In the genomic region with DNA sequence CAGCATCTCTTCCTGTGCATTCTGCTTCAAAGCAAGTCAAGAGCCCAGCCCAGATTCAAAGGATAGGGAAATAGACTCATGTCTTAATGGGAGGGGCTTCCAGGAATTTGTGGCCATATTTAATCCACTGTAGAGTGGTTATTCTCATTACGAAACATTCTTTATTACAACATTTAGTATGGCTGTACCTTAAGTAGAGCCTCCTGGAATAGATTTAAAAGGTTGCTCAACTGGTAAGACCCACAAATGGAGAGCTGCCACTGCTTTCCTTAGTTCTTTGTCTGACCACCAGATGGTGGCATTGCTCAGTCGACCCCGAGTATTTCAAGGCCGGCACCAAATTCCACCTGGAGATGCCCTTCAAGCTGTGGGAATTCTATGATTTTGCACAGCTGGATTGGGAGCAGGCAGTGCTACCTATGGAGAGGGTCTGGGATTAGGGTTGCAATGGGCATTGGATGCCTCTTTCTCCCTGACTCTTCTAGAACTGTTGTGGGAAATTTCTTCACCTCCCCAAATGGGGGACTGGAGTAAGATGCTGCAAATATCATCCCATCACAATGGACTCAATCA, we compare ENCODE assay signal across 8 cellular contexts.
DNase-seq lines count a peak whose midpoint lies in the region; ATAC-seq and TF ChIP-seq lines count a peak whose summit lies in the region.

No MANE protein-coding gene starts in this region.

- H3K4me1 Mint-ChIP-seq in activated naive CD8-positive, alpha-beta T cell treated with anti-CD3 and anti-CD28 coated beads, Interleukin-2, amount 10 ng/mL, durations not matched to agents 7 days and 5 days: peaks cover 46% of the 10 kb centered on the region

- no peak overlapping the region for H3K27ac Mint-ChIP-seq in activated naive CD8-positive, alpha-beta T cell treated with anti-CD3 and anti-CD28 coated beads, Interleukin-2, amount 10 ng/mL, durations not matched to agents 7 days and 5 days

- H3K4me3 ChIP-seq in KMS-11 (IDR thresholded peaks at IDR 0.05; ENCODE audit: insufficient read depth, low read depth, low read length) (no peak overlapping the region), cardiac muscle cell (no peak overlapping the region)

- no peaks in the 10 kb centered on the region for H3K79me2 ChIP-seq in KMS-11 (ENCODE audit: insufficient read depth, low read depth)

- H3K27me3 Mint-ChIP-seq in activated naive CD8-positive, alpha-beta T cell treated with anti-CD3 and anti-CD28 coated beads, Interleukin-2, amount 10 ng/mL, durations not matched to agents 7 days and 5 days: no peaks in the 10 kb centered on the region

- H3K36me3 ChIP-seq in KMS-11 (ENCODE audit: insufficient read depth) (no peaks in the 10 kb centered on the region), cardiac muscle cell (no peaks in the 10 kb centered on the region)

- H3K36me3 Mint-ChIP-seq in activated naive CD8-positive, alpha-beta T cell treated with anti-CD3 and anti-CD28 coated beads, Interleukin-2, amount 10 ng/mL, durations not matched to agents 7 days and 5 days: peaks cover 12% of the 10 kb centered on the region

- no peak overlapping the region for H3K9ac ChIP-seq in KMS-11

- ATAC-seq in GM18907 (IDR thresholded peaks at IDR 0.05; ENCODE audit: unreplicated experiment): peak; percentile 61
- ATAC-seq in activated naive CD8-positive, alpha-beta T cell treated with anti-CD3 and anti-CD28 coated beads, Interleukin-2, amount 10 ng/mL, durations not matched to agents 7 days and 5 days (ENCODE audit: low read depth): peak; percentile 28

- H3K27me3 ChIP-seq in KMS-11 (ENCODE audit: insufficient read depth, low read depth) (no peaks in the 10 kb centered on the region), cardiac muscle cell (no peaks in the 10 kb centered on the region)

- no peak overlapping the region for H3K4me3 Mint-ChIP-seq in activated naive CD8-positive, alpha-beta T cell treated with anti-CD3 and anti-CD28 coated beads, Interleukin-2, amount 10 ng/mL, durations not matched to agents 7 days and 5 days

- H3K27ac ChIP-seq in KMS-11 (no peak overlapping the region), cardiac muscle cell (peak overlapping the region; percentile 39)

- TF ChIP-seq CTCF in KMS-11 (conservative IDR thresholded peaks at IDR 0.05; ENCODE audit: low read depth, low read length) (peak; percentile 94), cardiac muscle cell (IDR thresholded peaks at IDR 0.05; ENCODE audit: low read depth, low read length) (peak; percentile 74)

- H3K9me3 Mint-ChIP-seq in activated naive CD8-positive, alpha-beta T cell treated with anti-CD3 and anti-CD28 coated beads, Interleukin-2, amount 10 ng/mL, durations not matched to agents 7 days and 5 days: peaks cover 11% of the 10 kb centered on the region

- peak in 11 of 14 donors; percentile 4 to 52 (median 23) for DNase-seq in C1 segment of cervical spinal cord (lab: John Stamatoyannopoulos, UW)
- DNase-seq in RPMI7951 (ENCODE audit: low read depth): peak; percentile 48
- DNase-seq in activated naive CD8-positive, alpha-beta T cell treated with anti-CD3 and anti-CD28 coated beads, Interleukin-2, amount 10 ng/mL, durations not matched to agents 7 days and 5 days: peak; percentile 42
- DNase-seq in cardiac muscle cell (ENCODE audit: low read depth in 1 of 2, low spot score in 1 of 2): peak; percentile 81 to 85
- DNase-seq in posterior cingulate gyrus: peak; percentile 18 to 91 (median 60)
- DNase-seq in posterior vena cava (ENCODE audit: low spot score): no peak

- no peaks in the 10 kb centered on the region for H3K9me3 ChIP-seq in cardiac muscle cell (ENCODE audit: low read depth)

- H3K4me1 ChIP-seq in KMS-11 (ENCODE audit: low read depth, poor library complexity, severe bottlenecking): peaks cover 41% of the 10 kb centered on the region
- peaks cover 4% of the 10 kb centered on the region for H3K4me1 ChIP-seq in cardiac muscle cell (ENCODE audit: low read depth)

- H4K20me1 ChIP-seq in KMS-11 (ENCODE audit: insufficient read depth): no peaks in the 10 kb centered on the region

- intact Hi-C loops in posterior cingulate gyrus (cut with DNase I) (loop anchor here (1.0 to 10.0 kb wide), 3 partner anchors 126 to 1388 kb away; a partner anchor contains a TSS), posterior vena cava (cut with DNase I) (loop anchor here (10.0 kb wide), 1 partner anchor 148 kb away; no protein-coding TSS in a partner anchor)

- no peak overlapping the region for H2AFZ ChIP-seq in KMS-11 (ENCODE audit: low read depth)

- H3K4me2 ChIP-seq in KMS-11: 0 out of 2 replicates have a peak overlapping the region, but pooled peaks have one; percentile 26

- POLR2A ChIA-PET in activated naive CD8-positive, alpha-beta T cell treated with anti-CD3 and anti-CD28 coated beads, Interleukin-2, amount 10 ng/mL, durations not matched to agents 7 days and 5 days (lab: Charles Lee): no interaction called here
